In genomic region chr7:138195207-138195606, GRCh38 we compare ENCODE assay signal across 23 cellular contexts.
DNase-seq lines count a peak whose midpoint lies in the region; ATAC-seq and TF ChIP-seq lines count a peak whose summit lies in the region.
"Had no signal": no experiment of that assay in that cellular context is flagged by ENCODE, and none has a peak within 500 bp of the region (broad histone marks: within the 10 kb centered on the region; RNA-seq: fewer than 3 reads in every experiment).

No MANE protein-coding gene starts in this region.

- ATAC-seq in lower lobe of right lung: peak; percentile 93 to 94
- ATAC-seq: activated T-cell treated with anti-CD3 and anti-CD28 coated beads, Interleukin-2, amount 50 U/mL, for 4 hours had no signal

- no peak for TF ChIP-seq POLR2A in Peyer's patch (IDR thresholded peaks at IDR 0.05)

- H3K36me3 ChIP-seq in lower lobe of right lung: no peaks in the 10 kb centered on the region
- no peaks in the 10 kb centered on the region for H3K36me3 ChIP-seq in Peyer's patch

- H3K27ac ChIP-seq in 22Rv1 (peak overlapping the region; percentile 48), lower lobe of right lung (peak overlapping the region; percentile 24), Peyer's patch (no peak overlapping the region)
- H3K27ac ChIP-seq: KMS-11 had no signal

- H3K27ac Mint-ChIP-seq in dendritic cell treated with granulocyte-macrophage colony-stimulating factor and Interleukin-4, amounts not matched to agents 40 ng/mL and 50 ng/mL, for 4 days: peak overlapping the region; percentile 84
- H3K27ac Mint-ChIP-seq: activated naive CD4-positive, alpha-beta T cell treated with anti-CD3 and anti-CD28 coated beads, Interleukin-2, amount 10 ng/mL, durations not matched to agents 7 days and 5 days had no signal

- H3K27me3 ChIP-seq in lower lobe of right lung (ENCODE audit: low read depth) (no peaks in the 10 kb centered on the region), Peyer's patch (no peaks in the 10 kb centered on the region)

- TF ChIP-seq CTCF in 22Rv1 (IDR thresholded peaks at IDR 0.05) (no peak), lower lobe of right lung (IDR thresholded peaks at IDR 0.05) (no peak), Peyer's patch (IDR thresholded peaks at IDR 0.05) (no peak)

- H3K9me3 ChIP-seq in lower lobe of right lung (no peaks in the 10 kb centered on the region), Peyer's patch (no peaks in the 10 kb centered on the region)

- intact Hi-C loops in dendritic cell treated with granulocyte-macrophage colony-stimulating factor and Interleukin-4, amounts not matched to agents 40 ng/mL and 50 ng/mL, for 4 days (cut with micrococcal nuclease): no loop called here
- intact Hi-C loops in lower lobe of right lung (cut with DNase I): no loop called here

- H3K27me3 Mint-ChIP-seq in dendritic cell treated with granulocyte-macrophage colony-stimulating factor and Interleukin-4, amounts not matched to agents 40 ng/mL and 50 ng/mL, for 4 days: no peaks in the 10 kb centered on the region

- H3K9me3 Mint-ChIP-seq in dendritic cell treated with granulocyte-macrophage colony-stimulating factor and Interleukin-4, amounts not matched to agents 40 ng/mL and 50 ng/mL, for 4 days: peaks cover 9% of the 10 kb centered on the region
- H3K9me3 Mint-ChIP-seq: activated naive CD4-positive, alpha-beta T cell treated with anti-CD3 and anti-CD28 coated beads, Interleukin-2, amount 10 ng/mL, durations not matched to agents 7 days and 5 days; activated T-cell treated with anti-CD3 and anti-CD28 coated beads, Interleukin-2, amount 50 U/mL, for 4 hours; central memory CD8-positive, alpha-beta T cell had no signal

- no peak overlapping the region for H3K4me3 ChIP-seq in lower lobe of right lung
- no peak overlapping the region for H3K4me3 ChIP-seq in Peyer's patch

- H3K4me1 Mint-ChIP-seq in dendritic cell treated with granulocyte-macrophage colony-stimulating factor and Interleukin-4, amounts not matched to agents 40 ng/mL and 50 ng/mL, for 4 days (ENCODE audit: low read depth): peaks cover 58% of the 10 kb centered on the region
- H3K4me1 Mint-ChIP-seq: activated naive CD4-positive, alpha-beta T cell treated with anti-CD3 and anti-CD28 coated beads, Interleukin-2, amount 10 ng/mL, durations not matched to agents 7 days and 5 days; central memory CD8-positive, alpha-beta T cell had no signal

- H3K4me3 Mint-ChIP-seq in dendritic cell treated with granulocyte-macrophage colony-stimulating factor and Interleukin-4, amounts not matched to agents 40 ng/mL and 50 ng/mL, for 4 days: no peak overlapping the region
- H3K4me3 Mint-ChIP-seq: activated naive CD4-positive, alpha-beta T cell treated with anti-CD3 and anti-CD28 coated beads, Interleukin-2, amount 10 ng/mL, durations not matched to agents 7 days and 5 days; activated T-cell treated with anti-CD3 and anti-CD28 coated beads, Interleukin-2, amount 50 U/mL, for 4 hours; central memory CD8-positive, alpha-beta T cell had no signal

- H3K36me3 Mint-ChIP-seq in dendritic cell treated with granulocyte-macrophage colony-stimulating factor and Interleukin-4, amounts not matched to agents 40 ng/mL and 50 ng/mL, for 4 days (ENCODE audit: low read depth): peaks cover 6% of the 10 kb centered on the region
- H3K36me3 Mint-ChIP-seq: activated naive CD4-positive, alpha-beta T cell treated with anti-CD3 and anti-CD28 coated beads, Interleukin-2, amount 10 ng/mL, durations not matched to agents 7 days and 5 days had no signal

- DNase-seq in HuH-7.5 (ENCODE audit: low spot score): peak; percentile 14
- DNase-seq in lower lobe of right lung: no peak
- DNase-seq in COLO668 (lab: John Stamatoyannopoulos, UW; ENCODE audit: unreplicated experiment): no peak
- no peak for DNase-seq in Peyer's patch
- no peak for DNase-seq in pons (ENCODE audit: low spot score)
- DNase-seq in D341Med (ENCODE audit: low spot score): no peak
- DNase-seq: activated CD4-positive, alpha-beta T cell treated with anti-CD3 and anti-CD28 coated beads for 1 hour; activated naive CD4-positive, alpha-beta T cell treated with anti-CD3 and anti-CD28 coated beads, Interleukin-2, amount 10 ng/mL, durations not matched to agents 7 days and 5 days; activated T-cell treated with anti-CD3 and anti-CD28 coated beads, Interleukin-2, amount 50 U/mL, for 4 hours; aorta; C1 segment of cervical spinal cord; DMS 273 treated with DMSO at 0.1 percent for 48 hours; GF-D8; GOT3; midbrain; NCI-H1092; NCI-H2107; NCI-H510A treated with DMSO at 0.1 percent for 48 hours; stimulated activated CD4-positive, alpha-beta T cell treated with anti-CD3 and anti-CD28 coated beads, Interleukin-4, amount 100 ng/mL, for 4 hours had no signal

- H3K4me1 ChIP-seq in lower lobe of right lung (peaks cover 21% of the 10 kb centered on the region), Peyer's patch (no peaks in the 10 kb centered on the region)

Comparison
In these comparisons a context has a peak if more than half of its experiments do, and no peak if none do; other contexts are left out.
1. H3K27ac ChIP-seq: peak in 22Rv1 (single experiment) and lower lobe of right lung (single experiment); none in Peyer's patch (0 of 4).